ENCODE assay signal across 25 cellular contexts in the genomic region with DNA sequence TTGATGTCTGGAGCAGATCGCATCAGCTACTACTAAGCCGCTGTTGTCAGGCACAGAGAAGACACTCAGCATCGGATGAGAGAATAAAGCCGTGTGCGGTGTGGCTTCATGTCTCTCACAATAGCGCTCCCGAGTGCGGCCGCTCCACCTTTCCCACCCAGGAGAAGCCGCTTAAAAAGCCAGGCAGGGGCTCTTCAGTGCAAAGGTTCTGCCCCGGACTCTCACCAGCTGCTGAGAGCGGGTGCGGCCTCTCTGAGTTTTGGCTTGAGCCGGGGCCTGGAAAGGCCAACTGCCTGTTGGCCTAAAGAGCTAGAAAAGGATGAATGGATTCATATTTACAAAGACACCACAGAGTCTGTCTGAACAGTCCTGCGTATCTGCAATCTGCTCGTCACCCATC.
DNase-seq lines count a peak whose midpoint lies in the region; ATAC-seq and TF ChIP-seq lines count a peak whose summit lies in the region.
"Had no signal": no experiment of that assay in that cellular context is flagged by ENCODE, and none has a peak within 500 bp of the region (broad histone marks: within the 10 kb centered on the region; RNA-seq: fewer than 3 reads in every experiment).

No MANE protein-coding gene starts in this region.

- peaks cover 6% of the 10 kb centered on the region for H3K36me3 Mint-ChIP-seq in endodermal cell (ENCODE audit: low read depth)
- peaks cover 7% of the 10 kb centered on the region for H3K36me3 Mint-ChIP-seq in neural progenitor cell
- H3K36me3 Mint-ChIP-seq: CD14-positive monocyte; CD8-positive, alpha-beta memory T cell had no signal

- DNase-seq in activated CD8-positive, alpha-beta memory T cell treated with anti-CD3 and anti-CD28 coated beads for 24 hours, result peak; percentile 15
- no peak for DNase-seq in activated CD8-positive, alpha-beta memory T cell treated with anti-CD3 and anti-CD28 coated beads, Interleukin-2, amount 50 U/mL, for 4 hours
- peak; percentile 24 for DNase-seq in endodermal cell
- DNase-seq in islet precursor cell, result peak; percentile 32
- no peak for DNase-seq in neural progenitor cell (ENCODE audit: low spot score)
- DNase-seq in NCI-H1436 treated with DMSO at 0.1 percent for 48 hours (lab: John Stamatoyannopoulos, UW), result no peak
- no peak for DNase-seq in colonic mucosa
- DNase-seq: 8988T; ACHN; AML-193; BE2C; CD4-positive, alpha-beta T cell; CD8-positive, alpha-beta memory T cell; DMS 273 treated with DMSO at 0.1 percent for 48 hours; DMS79; EL; GDM1; GM23248; H7; HCEC 1CT had no signal

- no peak for ATAC-seq in HG03342 (IDR thresholded peaks at IDR 0.05; ENCODE audit: unreplicated experiment)
- ATAC-seq: A549, GM12878 had no signal

- H3K79me2 ChIP-seq in neural progenitor cell (ENCODE audit: low read depth), result no peaks in the 10 kb centered on the region

- TF ChIP-seq CTCF in endodermal cell (conservative IDR thresholded peaks at IDR 0.05) (no peak), neural progenitor cell (IDR thresholded peaks at IDR 0.05) (no peak), colonic mucosa (IDR thresholded peaks at IDR 0.05) (no peak)

- H3K27me3 Mint-ChIP-seq in endodermal cell (ENCODE audit: insufficient read depth) (peaks cover 1% of the 10 kb centered on the region), neural progenitor cell (ENCODE audit: insufficient read depth, low read depth) (peaks cover 7% of the 10 kb centered on the region)
- H3K27me3 Mint-ChIP-seq: CD4-positive, alpha-beta T cell had no signal

- H3K27ac ChIP-seq in endodermal cell (ENCODE audit: low read depth, low read length), result no peak overlapping the region
- no peak overlapping the region for H3K27ac ChIP-seq in neural progenitor cell
- no peak overlapping the region for H3K27ac ChIP-seq in colonic mucosa
- H3K27ac ChIP-seq: A549; BLaER1 treated with 17β-estradiol and CSF1 and Interleukin-3, amounts not matched to agents 10 nM and 100 nM; GM23248 had no signal

- intact Hi-C loops in colonic mucosa (cut with DNase I), result no loop called here

- H3K9ac ChIP-seq in endodermal cell (ENCODE audit: extremely low read depth, low read length, poor library complexity, severe bottlenecking), result no peak overlapping the region
- no peak overlapping the region for H3K9ac ChIP-seq in neural progenitor cell
- no peak overlapping the region for H3K9ac ChIP-seq in colonic mucosa (ENCODE audit: low read depth in 2 of 2, low read length in 2 of 2)
- H3K9ac ChIP-seq: BLaER1 treated with 17β-estradiol and CSF1 and Interleukin-3, amounts not matched to agents 10 nM and 100 nM; GM23248 had no signal

- H3K9me3 ChIP-seq in endodermal cell (ENCODE audit: control insufficient read depth, low read length), result peaks cover 90% of the 10 kb centered on the region
- H3K9me3 ChIP-seq in neural progenitor cell (ENCODE audit: low read depth), result no peaks in the 10 kb centered on the region
- H3K9me3 ChIP-seq in colonic mucosa, result no peaks in the 10 kb centered on the region
- H3K9me3 ChIP-seq: BE2C had no signal

- H3K36me3 ChIP-seq in endodermal cell (ENCODE audit: control insufficient read depth, insufficient read depth, low read length) (no peaks in the 10 kb centered on the region), neural progenitor cell (no peaks in the 10 kb centered on the region), colonic mucosa (no peaks in the 10 kb centered on the region)
- H3K36me3 ChIP-seq: BE2C; BLaER1 treated with 17β-estradiol and CSF1 and Interleukin-3, amounts not matched to agents 10 nM and 100 nM had no signal

- H3K4me3 Mint-ChIP-seq in endodermal cell (no peak overlapping the region), neural progenitor cell (no peak overlapping the region)
- H3K4me3 Mint-ChIP-seq: CD14-positive monocyte; CD4-positive, alpha-beta T cell; CD8-positive, alpha-beta memory T cell had no signal

- H3K4me1 ChIP-seq in endodermal cell (ENCODE audit: control insufficient read depth, insufficient read depth, low read length) (no peaks in the 10 kb centered on the region), neural progenitor cell (no peaks in the 10 kb centered on the region), colonic mucosa (no peaks in the 10 kb centered on the region)
- H3K4me1 ChIP-seq: A549, BE2C had no signal

- H3K9me3 Mint-ChIP-seq in endodermal cell (peaks cover 37% of the 10 kb centered on the region), neural progenitor cell (peaks cover 36% of the 10 kb centered on the region)
- H3K9me3 Mint-ChIP-seq: CD4-positive, alpha-beta T cell had no signal

- H3K27me3 ChIP-seq in endodermal cell (ENCODE audit: control insufficient read depth, insufficient read depth, low read length, poor library complexity, severe bottlenecking) (no peaks in the 10 kb centered on the region), neural progenitor cell (no peaks in the 10 kb centered on the region), colonic mucosa (no peaks in the 10 kb centered on the region)
- H3K27me3 ChIP-seq: BE2C; BLaER1 treated with 17β-estradiol and CSF1 and Interleukin-3, amounts not matched to agents 10 nM and 100 nM had no signal

- H3K4me1 Mint-ChIP-seq in endodermal cell (no peaks in the 10 kb centered on the region), neural progenitor cell (peaks cover 5% of the 10 kb centered on the region)
- H3K4me1 Mint-ChIP-seq: CD14-positive monocyte had no signal

- H4K20me1 ChIP-seq in neural progenitor cell (ENCODE audit: low read depth), result no peaks in the 10 kb centered on the region
- H4K20me1 ChIP-seq: BLaER1 treated with 17β-estradiol and CSF1 and Interleukin-3, amounts not matched to agents 10 nM and 100 nM had no signal

- H2AFZ ChIP-seq in neural progenitor cell (replicated peaks), result no peak overlapping the region
- H2AFZ ChIP-seq: GM23248 had no signal

- WGBS in endodermal cell (ENCODE audit: insufficient coverage in 1 of 2, insufficient read length in 1 of 2), 2 experiments, result 92 to 96% methylated on average over 10 to 16 of the region's 16 CpGs

- H3K27ac Mint-ChIP-seq in endodermal cell, result no peak overlapping the region
- peak overlapping the region; percentile 96 for H3K27ac Mint-ChIP-seq in neural progenitor cell
- H3K27ac Mint-ChIP-seq: CD14-positive monocyte; CD4-positive, alpha-beta T cell had no signal

- H3K4me3 ChIP-seq in endodermal cell (ENCODE audit: low read length) (no peak overlapping the region), neural progenitor cell (no peak overlapping the region), colonic mucosa (no peak overlapping the region)
- H3K4me3 ChIP-seq: A549; BLaER1 treated with 17β-estradiol and CSF1 and Interleukin-3, amounts not matched to agents 10 nM and 100 nM; GM12878; GM23248 had no signal

- H3K4me2 ChIP-seq in neural progenitor cell, result no peak overlapping the region
- H3K4me2 ChIP-seq: A549 had no signal

- H3F3A ChIP-seq in neural progenitor cell (ENCODE audit: low read depth), result no peaks in the 10 kb centered on the region

Comparison
In these comparisons a context has a peak if more than half of its experiments do, and no peak if none do; other contexts are left out.
1. DNase-seq: peak in activated CD8-positive, alpha-beta memory T cell treated with anti-CD3 and anti-CD28 coated beads for 24 hours (single experiment), endodermal cell (single experiment) and islet precursor cell (single experiment); none in activated CD8-positive, alpha-beta memory T cell treated with anti-CD3 and anti-CD28 coated beads, Interleukin-2, amount 50 U/mL, for 4 hours (single experiment), neural progenitor cell (single experiment), NCI-H1436 treated with DMSO at 0.1 percent for 48 hours (single experiment) and colonic mucosa (single experiment).